In the genomic region with DNA sequence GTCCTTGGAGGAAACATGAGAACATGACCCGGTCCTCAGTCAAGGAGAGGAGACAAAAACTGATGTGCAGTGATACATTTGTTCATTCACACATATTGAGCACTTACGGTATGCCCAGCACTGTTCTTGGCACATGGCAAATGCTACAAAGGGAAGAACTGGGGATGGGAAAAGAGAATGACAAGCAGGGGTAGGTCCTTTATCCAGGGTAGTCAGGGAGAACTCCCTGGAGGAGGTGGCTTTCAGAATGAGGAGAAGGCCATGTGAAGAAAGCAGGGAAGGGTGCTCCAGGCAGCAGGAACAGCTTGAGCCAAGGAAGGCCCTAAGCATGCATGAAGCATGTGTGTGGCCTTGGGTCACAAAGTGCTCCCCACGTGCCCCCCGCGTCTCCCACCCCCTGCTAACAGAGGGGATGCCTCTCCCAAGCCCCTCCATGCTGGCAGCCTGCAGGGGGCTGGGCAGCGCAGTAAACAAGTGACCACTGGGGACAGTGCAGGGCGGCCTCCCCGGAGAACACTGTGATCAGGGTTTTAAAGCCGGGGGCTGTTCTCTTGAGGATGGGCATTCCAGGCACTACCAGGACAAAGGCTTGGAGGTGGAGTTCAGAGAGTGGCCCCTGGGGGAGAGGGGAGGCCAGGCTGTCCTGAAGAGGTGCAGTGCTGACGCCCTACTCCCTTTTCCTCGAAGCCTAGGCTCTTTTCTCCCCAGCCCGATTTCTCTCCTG, we compare ENCODE assay signal across 8 cellular contexts.
"Had no signal": no experiment of that assay in that cellular context is flagged by ENCODE, and none has a peak within 500 bp of the region (broad histone marks: within the 10 kb centered on the region; RNA-seq: fewer than 3 reads in every experiment).

No MANE protein-coding gene starts in this region.

- H3K79me2 ChIP-seq: parathyroid adenoma had no signal

- ATAC-seq: T-cell had no signal

- H3K36me3 Mint-ChIP-seq: T-cell had no signal

- H3K9ac ChIP-seq: parathyroid adenoma had no signal

- H3K36me3 ChIP-seq: heart right ventricle, thoracic aorta had no signal

- H3K4me1 Mint-ChIP-seq: T-cell had no signal

- H3K4me3 Mint-ChIP-seq: brain; stimulated activated naive CD8-positive, alpha-beta T cell treated with anti-CD3 and anti-CD28 coated beads, Interleukin-15, Interleukin-2, amounts not matched to agents 100 ng/mL and 50 ng/mL, for 24 hours; T-cell had no signal

- H3K27ac Mint-ChIP-seq: stimulated activated naive CD8-positive, alpha-beta T cell treated with anti-CD3 and anti-CD28 coated beads, Interleukin-15, Interleukin-2, amounts not matched to agents 100 ng/mL and 50 ng/mL, for 24 hours; T-cell had no signal

- H3K4me3 ChIP-seq: dorsolateral prefrontal cortex, heart right ventricle, thoracic aorta had no signal

- H3K27ac ChIP-seq: dorsolateral prefrontal cortex, heart right ventricle, parathyroid adenoma, thoracic aorta had no signal

- H3K9me3 Mint-ChIP-seq: stimulated activated naive CD8-positive, alpha-beta T cell treated with anti-CD3 and anti-CD28 coated beads, Interleukin-15, Interleukin-2, amounts not matched to agents 100 ng/mL and 50 ng/mL, for 24 hours had no signal

- DNase-seq: heart right ventricle; stimulated activated CD8-positive, alpha-beta memory T cell treated with anti-CD3 and anti-CD28 coated beads, Interleukin-4, amount 100 ng/mL, for 48 hours had no signal

- H3K9me3 ChIP-seq: heart right ventricle, thoracic aorta had no signal

- H3K4me1 ChIP-seq: heart right ventricle, parathyroid adenoma had no signal

- H3K27me3 Mint-ChIP-seq: brain; stimulated activated naive CD8-positive, alpha-beta T cell treated with anti-CD3 and anti-CD28 coated beads, Interleukin-15, Interleukin-2, amounts not matched to agents 100 ng/mL and 50 ng/mL, for 24 hours had no signal

- H2AFZ ChIP-seq: parathyroid adenoma had no signal
